Comparison of ENCODE assay signal across 1 cellular context in the genomic region with DNA sequence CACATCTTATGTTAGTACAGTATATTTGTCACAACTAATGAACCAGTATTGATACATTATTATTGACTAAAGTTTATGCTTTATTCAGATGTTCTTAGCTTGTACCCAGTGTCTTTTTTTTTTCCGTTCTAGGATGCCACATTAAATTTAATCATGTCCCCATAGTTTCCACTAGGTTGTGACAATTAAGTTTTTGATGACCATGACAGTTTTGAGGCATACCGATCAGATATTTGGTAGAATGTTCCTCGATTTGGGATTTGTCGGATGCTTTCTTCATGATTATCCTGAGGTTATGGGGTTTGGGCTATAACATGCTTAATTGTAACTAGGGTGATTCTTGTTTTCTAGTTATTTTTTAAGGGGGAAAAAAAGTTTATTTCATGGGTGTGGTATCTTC.
TF ChIP-seq lines count a peak whose summit lies in the region.

No MANE protein-coding gene starts in this region.

TF ChIP-seq in K562, 482 proteins besides CTCF, POLR2A, EP300 and RAD21:
- TF ChIP-seq TBP (optimal IDR thresholded peaks at IDR 0.05; ENCODE audit: low read depth, low read length) (no peak), MAFG (tag; conservative IDR thresholded peaks at IDR 0.05) (peak; percentile 39), ZNF316 (IDR thresholded peaks at IDR 0.05) (peak; percentile 81), MAFF (IDR thresholded peaks at IDR 0.05; ENCODE audit: low read length) (peak; percentile 19; the same call in 1 of the 2 replicates), GATAD2A (IDR thresholded peaks at IDR 0.05) (no peak), C11orf30 (IDR thresholded peaks at IDR 0.05; ENCODE audit: low read depth) (peak; percentile 48; the same call in 1 of the 2 replicates)
